8 cellular contexts compared by ENCODE assay signal in genomic region chr19:58456111-58456510, GRCh38. TPM values are rescaled to one million over a fixed set of nuclear protein-coding genes. Genes with fewer than 3 reads are reported as not detected.
"Had no signal": no experiment of that assay in that cellular context is flagged by ENCODE, and none has a peak within 500 bp of the region (broad histone marks: within the 10 kb centered on the region; RNA-seq: fewer than 3 reads in every experiment).

No MANE protein-coding gene starts in this region.

- H3K4me3 ChIP-seq: GM12878 had no signal

- DNase-seq: GDM1, GF-D8 had no signal

- FAIRE-seq: G401.6, GM12878, GM12892, GM18507, GM19239 had no signal

- ATAC-seq: GM12878 had no signal

RNA-seq across cellular contexts. Expression of gene ZNF132, which starts 16.2 kb away (rescaled TPM):
- total RNA-seq: G401 had no signal
